8 cellular contexts compared by ENCODE assay signal in genomic region chr2:241965931-241966412, GRCh38.
DNase-seq lines count a peak whose midpoint lies in the region; ATAC-seq lines count a peak whose summit lies in the region.

No MANE protein-coding gene starts in this region.

- peaks cover 40% of the 10 kb centered on the region for H3K4me1 Mint-ChIP-seq in activated naive CD8-positive, alpha-beta T cell treated with anti-CD3 and anti-CD28 coated beads, Interleukin-2, amount 50 U/mL, for 24 hours

- peak overlapping the region; percentile 74 for H3K4me3 Mint-ChIP-seq in activated naive CD8-positive, alpha-beta T cell treated with anti-CD3 and anti-CD28 coated beads, Interleukin-2, amount 50 U/mL, for 24 hours

- H3K36me3 Mint-ChIP-seq in activated naive CD8-positive, alpha-beta T cell treated with anti-CD3 and anti-CD28 coated beads, Interleukin-2, amount 50 U/mL, for 24 hours (ENCODE audit: low read depth), result peaks cover 3% of the 10 kb centered on the region

- peak; percentile 80 for DNase-seq in Ammon's horn (ENCODE audit: low spot score)
- peak; percentile 82 for DNase-seq in SKM-1 (lab: John Stamatoyannopoulos, UW; ENCODE audit: unreplicated experiment)
- peak; percentile 76 for DNase-seq in activated naive CD8-positive, alpha-beta T cell treated with anti-CD3 and anti-CD28 coated beads, Interleukin-2, amount 50 U/mL, for 24 hours
- peak; percentile 46 for DNase-seq in iPS-NIHi7 (ENCODE audit: extremely low spot score)
- peak; percentile 30 to 74 (median 50) for DNase-seq in stimulated activated CD4-positive, alpha-beta T cell treated with anti-CD3 and anti-CD28 coated beads, Interleukin-1b, Interleukin-23, amount 100 ng/mL, for 24 hours (ENCODE audit: low read depth in 4 of 4, low spot score in 1 of 4)
- no peak for DNase-seq in NCI-H2171 treated with DMSO at 0.1 percent for 48 hours (lab: John Stamatoyannopoulos, UW)

- peak overlapping the region; percentile 93 for H3K27ac Mint-ChIP-seq in activated naive CD8-positive, alpha-beta T cell treated with anti-CD3 and anti-CD28 coated beads, Interleukin-2, amount 50 U/mL, for 24 hours

- ATAC-seq in GM19328 (IDR thresholded peaks at IDR 0.05; ENCODE audit: unreplicated experiment), result peak; percentile 83
- peak; percentile 65 for ATAC-seq in HG03378 (IDR thresholded peaks at IDR 0.05; ENCODE audit: unreplicated experiment)
- ATAC-seq in activated naive CD8-positive, alpha-beta T cell treated with anti-CD3 and anti-CD28 coated beads, Interleukin-2, amount 50 U/mL, for 24 hours, result peak; percentile 97

- no peaks in the 10 kb centered on the region for H3K9me3 Mint-ChIP-seq in activated naive CD8-positive, alpha-beta T cell treated with anti-CD3 and anti-CD28 coated beads, Interleukin-2, amount 50 U/mL, for 24 hours

- H3K27me3 Mint-ChIP-seq in activated naive CD8-positive, alpha-beta T cell treated with anti-CD3 and anti-CD28 coated beads, Interleukin-2, amount 50 U/mL, for 24 hours, result no peaks in the 10 kb centered on the region
